ENCODE assay signal across 9 cellular contexts in genomic region chr16:82061861-82062525, GRCh38. TPM values are rescaled to one million over a fixed set of nuclear protein-coding genes. Genes with fewer than 3 reads are reported as not detected.
DNase-seq lines count a peak whose midpoint lies in the region; ATAC-seq and TF ChIP-seq lines count a peak whose summit lies in the region.
"Had no signal": no experiment of that assay in that cellular context is flagged by ENCODE, and none has a peak within 500 bp of the region (broad histone marks: within the 10 kb centered on the region; RNA-seq: fewer than 3 reads in every experiment).

No MANE protein-coding gene starts in this region.

- H3K36me3 Mint-ChIP-seq in activated CD8-positive, alpha-beta memory T cell treated with anti-CD3 and anti-CD28 coated beads, Interleukin-2, amount 10 ng/mL, durations not matched to agents 7 days and 5 days, result no peaks in the 10 kb centered on the region

- POLR2A ChIA-PET in HEK293T (lab: Yijun Ruan, JAX), result no interaction called here

- H3K4me1 Mint-ChIP-seq in activated CD8-positive, alpha-beta memory T cell treated with anti-CD3 and anti-CD28 coated beads, Interleukin-2, amount 10 ng/mL, durations not matched to agents 7 days and 5 days, result no peaks in the 10 kb centered on the region

- CTCF ChIA-PET in HEK293T (lab: Yijun Ruan, JAX), result interaction anchor here (0.5 to 0.9 kb wide), 4 partner anchors 11 to 169 kb away, joined by 3 to 5 read pairs (median 3); no protein-coding TSS in a partner anchor
- CTCF ChIA-PET in activated CD8-positive, alpha-beta memory T cell treated with anti-CD3 and anti-CD28 coated beads, Interleukin-2, amount 10 ng/mL, durations not matched to agents 7 days and 5 days (lab: Charles Lee), result interaction anchor here (0.8 to 1.5 kb wide), 7 partner anchors 11 to 227 kb away, joined by 3 to 6 read pairs (median 3); partner anchors contain the start of gene MPHOSPH6

- 0 out of 2 replicates have a peak, but pooled peaks have one; percentile 18 for TF ChIP-seq CTCF in WI38 (IDR thresholded peaks at IDR 0.05; ENCODE audit: low read depth, low read length)

- H3K9me3 Mint-ChIP-seq in activated CD8-positive, alpha-beta memory T cell treated with anti-CD3 and anti-CD28 coated beads, Interleukin-2, amount 10 ng/mL, durations not matched to agents 7 days and 5 days (ENCODE audit: low read depth), result no peaks in the 10 kb centered on the region

- H3K4me3 ChIP-seq in WI38 (ENCODE audit: low read depth, low read length), result no peak overlapping the region
- H3K4me3 ChIP-seq: thoracic aorta had no signal

- no peak overlapping the region for H3K4me3 Mint-ChIP-seq in activated CD8-positive, alpha-beta memory T cell treated with anti-CD3 and anti-CD28 coated beads, Interleukin-2, amount 10 ng/mL, durations not matched to agents 7 days and 5 days

- H3K27ac Mint-ChIP-seq in activated CD8-positive, alpha-beta memory T cell treated with anti-CD3 and anti-CD28 coated beads, Interleukin-2, amount 10 ng/mL, durations not matched to agents 7 days and 5 days, result no peak overlapping the region

- H3K27me3 Mint-ChIP-seq in activated CD8-positive, alpha-beta memory T cell treated with anti-CD3 and anti-CD28 coated beads, Interleukin-2, amount 10 ng/mL, durations not matched to agents 7 days and 5 days, result peaks cover 33% of the 10 kb centered on the region

- no peak for ATAC-seq in activated CD8-positive, alpha-beta memory T cell treated with anti-CD3 and anti-CD28 coated beads, Interleukin-2, amount 10 ng/mL, durations not matched to agents 7 days and 5 days
- ATAC-seq in GM19324 (IDR thresholded peaks at IDR 0.05; ENCODE audit: low FRiP score, unreplicated experiment) (no peak), HG02981 (IDR thresholded peaks at IDR 0.05; ENCODE audit: unreplicated experiment) (no peak)

- peak; percentile 9 for DNase-seq in CD1c-positive myeloid dendritic cell (ENCODE audit: extremely low spot score)
- peak; percentile 31 for DNase-seq in HEK293T (ENCODE audit: extremely low spot score)
- peak; percentile 29 for DNase-seq in left kidney (ENCODE audit: low read depth, low spot score)
- DNase-seq in activated CD8-positive, alpha-beta memory T cell treated with anti-CD3 and anti-CD28 coated beads, Interleukin-2, amount 10 ng/mL, durations not matched to agents 7 days and 5 days, result no peak
- no peak for DNase-seq in activated CD8-positive, alpha-beta memory T cell treated with anti-CD3 and anti-CD28 coated beads, Interleukin-2, amount 50 U/mL, for 4 hours

TF ChIP-seq in HEK293T, 16 proteins besides CTCF, POLR2A, EP300 and RAD21:
- TF ChIP-seq ZNF384 (IDR thresholded peaks at IDR 0.05) (no peak), NFRKB (IDR thresholded peaks at IDR 0.05) (no peak), BHLHE40 (IDR thresholded peaks at IDR 0.05; ENCODE audit: borderline replicate concordance) (no peak), HDGF (IDR thresholded peaks at IDR 0.05; ENCODE audit: borderline replicate concordance) (no peak), CTBP1 (IDR thresholded peaks at IDR 0.05; ENCODE audit: borderline replicate concordance) (no peak), FOXA1 (IDR thresholded peaks at IDR 0.05) (no peak), TARDBP (IDR thresholded peaks at IDR 0.05) (no peak), L3MBTL2 (conservative IDR thresholded peaks at IDR 0.05) (no peak), SUZ12 (IDR thresholded peaks at IDR 0.05) (no peak), SP1 (IDR thresholded peaks at IDR 0.05) (no peak), ARNT (IDR thresholded peaks at IDR 0.05) (no peak), FOXM1 (IDR thresholded peaks at IDR 0.05; ENCODE audit: borderline replicate concordance) (no peak), LEF1 (IDR thresholded peaks at IDR 0.05; ENCODE audit: borderline replicate concordance) (no peak), PKNOX1 (IDR thresholded peaks at IDR 0.05) (no peak), ELF4 (IDR thresholded peaks at IDR 0.05) (no peak), FOXK2 (IDR thresholded peaks at IDR 0.05) (no peak)

RNA-seq across cellular contexts. Expression of gene HSD17B2, which starts 26.9 kb away (rescaled TPM):
- not detected for total RNA-seq in activated CD8-positive, alpha-beta memory T cell treated with anti-CD3 and anti-CD28 coated beads, Interleukin-2, amount 10 ng/mL, durations not matched to agents 7 days and 5 days
- total RNA-seq: thoracic aorta had no signal

RNA-seq across cellular contexts. Expression of gene SDR42E1, which starts 50.7 kb away (rescaled TPM):
- total RNA-seq in activated CD8-positive, alpha-beta memory T cell treated with anti-CD3 and anti-CD28 coated beads, Interleukin-2, amount 10 ng/mL, durations not matched to agents 7 days and 5 days, result 10 to 100 TPM in 1 of 2 experiments, 1 to 10 TPM in 1; 8.9 to 10.3 TPM

Comparison
In these comparisons a context has a peak if more than half of its experiments do, and no peak if none do; other contexts are left out.
1. DNase-seq: peak in CD1c-positive myeloid dendritic cell (single experiment), HEK293T (single experiment) and left kidney (single experiment); none in activated CD8-positive, alpha-beta memory T cell treated with anti-CD3 and anti-CD28 coated beads, Interleukin-2, amount 10 ng/mL, durations not matched to agents 7 days and 5 days (single experiment) and activated CD8-positive, alpha-beta memory T cell treated with anti-CD3 and anti-CD28 coated beads, Interleukin-2, amount 50 U/mL, for 4 hours (single experiment).